In genomic region chr3:119677641-119677934, GRCh38 we compare ENCODE assay signal across 7 cellular contexts. TPM values are rescaled to one million over a fixed set of nuclear protein-coding genes. Genes with fewer than 3 reads are reported as not detected.
DNase-seq lines count a peak whose midpoint lies in the region; ATAC-seq and TF ChIP-seq lines count a peak whose summit lies in the region.

No MANE protein-coding gene starts in this region.

- peak overlapping the region; percentile 79 for H3K9ac ChIP-seq in iPS-15b (ENCODE audit: low read depth, low read length)

- H3K9me3 Mint-ChIP-seq in activated CD8-positive, alpha-beta T cell treated with anti-CD3 and anti-CD28 coated beads, Interleukin-2, amount 10 ng/mL, durations not matched to agents 7 days and 5 days (ENCODE audit: insufficient read depth), result no peaks in the 10 kb centered on the region

- peak overlapping the region; percentile 91 to 97 (median 95) for H3K27ac ChIP-seq in stomach

- H3K4me3 ChIP-seq in HFF-Myc (replicated peaks; ENCODE audit: low read depth, low read length) (peak overlapping the region; percentile 53), iPS-15b (ENCODE audit: low read depth, low read length) (peak overlapping the region; percentile 79), stomach (peak overlapping the region; percentile 61 to 74 (median 70))

- TF ChIP-seq EP300 in stomach (IDR thresholded peaks at IDR 0.05), result no peak

- H3K27me3 ChIP-seq in iPS-15b (ENCODE audit: control insufficient read depth, insufficient read depth, low read length) (no peaks in the 10 kb centered on the region), stomach (no peaks in the 10 kb centered on the region)

- H3K4me1 Mint-ChIP-seq in activated CD8-positive, alpha-beta T cell treated with anti-CD3 and anti-CD28 coated beads, Interleukin-2, amount 10 ng/mL, durations not matched to agents 7 days and 5 days (ENCODE audit: low read depth), result peaks cover 33% of the 10 kb centered on the region

- intact Hi-C loops in stomach (cut with DNase I; ENCODE audit: low total_unique reads), result no loop called here

- DNase-seq in HFF-Myc (ENCODE audit: extremely low read depth, low read depth), result no peak
- DNase-seq in activated CD8-positive, alpha-beta T cell treated with anti-CD3 and anti-CD28 coated beads, Interleukin-2, amount 10 ng/mL, durations not matched to agents 7 days and 5 days, result no peak
- no peak for DNase-seq in stomach
- DNase-seq in effector CD4-positive, alpha-beta T cell, result no peak
- no peak for DNase-seq in pons (ENCODE audit: low spot score)
- DNase-seq in NCI-H2227 (lab: John Stamatoyannopoulos, UW; ENCODE audit: unreplicated experiment), result no peak

- TF ChIP-seq CTCF in HFF-Myc (IDR thresholded peaks at IDR 0.05; ENCODE audit: low read depth, low read length, missing control alignments) (no peak), stomach (IDR thresholded peaks at IDR 0.05) (no peak)

- peak overlapping the region; percentile 95 for H3K27ac Mint-ChIP-seq in activated CD8-positive, alpha-beta T cell treated with anti-CD3 and anti-CD28 coated beads, Interleukin-2, amount 10 ng/mL, durations not matched to agents 7 days and 5 days

- H3K4me3 Mint-ChIP-seq in activated CD8-positive, alpha-beta T cell treated with anti-CD3 and anti-CD28 coated beads, Interleukin-2, amount 10 ng/mL, durations not matched to agents 7 days and 5 days, result peak overlapping the region; percentile 96

- CTCF ChIA-PET in activated CD8-positive, alpha-beta T cell treated with anti-CD3 and anti-CD28 coated beads, Interleukin-2, amount 10 ng/mL, durations not matched to agents 7 days and 5 days (lab: Charles Lee), result interaction anchor here (1.0 to 3.3 kb wide), 3 partner anchors 13 to 77 kb away, joined by 3 to 17 read pairs (median 4); no protein-coding TSS in a partner anchor

- ATAC-seq in activated CD8-positive, alpha-beta T cell treated with anti-CD3 and anti-CD28 coated beads, Interleukin-2, amount 10 ng/mL, durations not matched to agents 7 days and 5 days, result no peak

- H3K9me3 ChIP-seq in iPS-15b (ENCODE audit: control insufficient read depth, insufficient read depth, low read length) (no peaks in the 10 kb centered on the region), stomach (no peaks in the 10 kb centered on the region)

- whole genome bisulfite sequencing in stomach, 5 donors, result 3 to 8% (median 6%) methylated on average over 6 of the region's 6 CpGs

- POLR2A ChIA-PET in activated CD8-positive, alpha-beta T cell treated with anti-CD3 and anti-CD28 coated beads, Interleukin-2, amount 10 ng/mL, durations not matched to agents 7 days and 5 days (lab: Charles Lee), result interaction anchor here (0.5 to 3.0 kb wide), 7 partner anchors 12 to 215 kb away, joined by 3 to 20 read pairs (median 9); partner anchors contain the start of genes TIMMDC1 and TMEM39A

- H3K27me3 Mint-ChIP-seq in activated CD8-positive, alpha-beta T cell treated with anti-CD3 and anti-CD28 coated beads, Interleukin-2, amount 10 ng/mL, durations not matched to agents 7 days and 5 days (ENCODE audit: low read depth), result no peaks in the 10 kb centered on the region

- H3K36me3 ChIP-seq in iPS-15b (ENCODE audit: control insufficient read depth, insufficient read depth, low read length) (peaks cover 3% of the 10 kb centered on the region), stomach (peaks cover 16 to 26% (median 22%) of the 10 kb centered on the region in 4 donors)

- peaks cover 34% of the 10 kb centered on the region for H3K36me3 Mint-ChIP-seq in activated CD8-positive, alpha-beta T cell treated with anti-CD3 and anti-CD28 coated beads, Interleukin-2, amount 10 ng/mL, durations not matched to agents 7 days and 5 days (ENCODE audit: low read depth)

- no peak for TF ChIP-seq POLR2A in stomach (IDR thresholded peaks at IDR 0.05)

- H3K4me1 ChIP-seq in iPS-15b (ENCODE audit: control insufficient read depth, insufficient read depth, low read length) (peaks cover 6% of the 10 kb centered on the region), stomach (peaks cover 17 to 28% (median 22%) of the 10 kb centered on the region in 4 donors)

RNA-seq across cellular contexts. Expression of gene COX17, which starts 0.4 kb away (rescaled TPM):
- total RNA-seq in activated CD8-positive, alpha-beta T cell treated with anti-CD3 and anti-CD28 coated beads, Interleukin-2, amount 10 ng/mL, durations not matched to agents 7 days and 5 days, result 10 to 100 TPM; 62.0 to 71.5 TPM
- 10 to 100 TPM; 28.6 to 65.9 (median 32.5) TPM for total RNA-seq in stomach
- polyA plus RNA-seq in stomach, result 100 to 1,000 TPM; 164 to 184 (median 179) TPM

RNA-seq across cellular contexts. Expression of gene POPDC2, which starts 17.2 kb away (rescaled TPM):
- total RNA-seq in activated CD8-positive, alpha-beta T cell treated with anti-CD3 and anti-CD28 coated beads, Interleukin-2, amount 10 ng/mL, durations not matched to agents 7 days and 5 days, result 1 to 10 TPM; 3.3 to 4.8 TPM
- 10 to 100 TPM in 1 of 5 donors, 1 to 10 TPM in 4; 8.5 to 10.7 (median 9.3) TPM for total RNA-seq in stomach
- polyA plus RNA-seq in stomach, result 1 to 10 TPM; 1.4 to 5.6 (median 2.7) TPM

RNA-seq across cellular contexts. Expression of gene CFAP91, which starts 25.2 kb away (rescaled TPM):
- total RNA-seq in activated CD8-positive, alpha-beta T cell treated with anti-CD3 and anti-CD28 coated beads, Interleukin-2, amount 10 ng/mL, durations not matched to agents 7 days and 5 days, result not detected
- total RNA-seq in stomach, result 10 to 100 TPM in 1 of 5 donors, 1 to 10 TPM in 4; 3.6 to 46.1 (median 3.8) TPM
- 1 to 10 TPM; 1.5 to 1.8 (median 1.5) TPM for polyA plus RNA-seq in stomach

Comparison
In these comparisons a context has a peak if more than half of its experiments do, and no peak if none do; other contexts are left out.
1. RNA of gene CFAP91, which starts 25.2 kb away (total RNA-seq): 3.6 to 46.1 TPM in stomach; not detected in activated CD8-positive, alpha-beta T cell treated with anti-CD3 and anti-CD28 coated beads, Interleukin-2, amount 10 ng/mL, durations not matched to agents 7 days and 5 days; every median in the first group is over 4 times any median in the second.
2. Peak in every context shown above with its lines, with median percentiles within 50 percentile points of each other: H3K4me3 ChIP-seq.